ENCODE assay signal across 8 cellular contexts in genomic region chr12:131928765-131929529, GRCh38. TPM values are rescaled to one million over a fixed set of nuclear protein-coding genes. Genes with fewer than 3 reads are reported as not detected.
DNase-seq lines count a peak whose midpoint lies in the region; TF ChIP-seq lines count a peak whose summit lies in the region.

PUS1 (plus strand) TSS chr12:131929276; CDS start chr12:131929723, 447 bp downstream.

- no peak for TF ChIP-seq EP300 in SK-N-SH (IDR thresholded peaks at IDR 0.05; ENCODE audit: borderline replicate concordance in 1 of 2, low read depth in 1 of 2, low read length in 1 of 2)
- TF ChIP-seq EP300 in suprapubic skin (IDR thresholded peaks at IDR 0.05) = no peak

- DNase-seq in GM04504 (ENCODE audit: low read depth) = peak; percentile 89
- DNase-seq in HFFc6 = peak; percentile 94
- DNase-seq in NB4 (ENCODE audit: low read depth) = peak; percentile 98
- DNase-seq in SK-N-SH = peak; percentile 100
- DNase-seq in activated naive CD4-positive, alpha-beta T cell treated with anti-CD3 and anti-CD28 coated beads, Interleukin-2, amount 50 U/mL, for 16 hours = peak; percentile 94
- peak; percentile 91 for DNase-seq in globus pallidus (ENCODE audit: low spot score)
- DNase-seq in occipital lobe (lab: John Stamatoyannopoulos, UW) = peak; percentile 92
- DNase-seq in suprapubic skin (ENCODE audit: low spot score in 2 of 2) = peak; percentile 96 to 97

- H3K36me3 ChIP-seq in SK-N-SH (replicated peaks in 1 of 2; ENCODE audit: control insufficient read depth in 1 of 2, insufficient read depth in 2 of 2, low read length in 1 of 2) (peaks cover 18 to 21% of the 10 kb centered on the region in 2 experiments), suprapubic skin (peaks cover 28% of the 10 kb centered on the region)

- H3K4me3 ChIP-seq in NB4 (ENCODE audit: low read depth, low read length) = peak within 1 kb of the TSS; percentile 76
- H3K4me3 ChIP-seq in SK-N-SH (ENCODE audit: low read depth in 2 of 2, low read length in 1 of 2) = peak within 1 kb of the TSS; percentile 83 to 89
- peak within 1 kb of the TSS; percentile 83 for H3K4me3 ChIP-seq in suprapubic skin

- H3K27ac ChIP-seq in SK-N-SH (ENCODE audit: low read depth in 2 of 2, low read length in 1 of 2) (peak within 1 kb of the TSS; percentile 35 to 75; a peak in 3 of 4 replicates), suprapubic skin (peak within 1 kb of the TSS; percentile 75)

- peaks cover 23% of the 10 kb centered on the region for H3K79me2 ChIP-seq in SK-N-SH (ENCODE audit: insufficient read depth)

- H3K4me1 Mint-ChIP-seq in HFFc6 (ENCODE audit: low read depth) = peaks cover 7% of the 10 kb centered on the region

- peaks cover 22% of the 10 kb centered on the region for H3K36me3 Mint-ChIP-seq in HFFc6 (ENCODE audit: low read depth)

- H3K4me3 Mint-ChIP-seq in HFFc6 = peak within 1 kb of the TSS; percentile 95

- peaks cover 3 to 7% of the 10 kb centered on the region in 2 experiments; a peak in 1 of 4 replicates for H3K4me1 ChIP-seq in SK-N-SH (ENCODE audit: control insufficient read depth in 1 of 2, insufficient read depth in 2 of 2, low read depth in 1 of 2, low read length in 1 of 2)
- peaks cover 22% of the 10 kb centered on the region for H3K4me1 ChIP-seq in suprapubic skin

- no peaks in the 10 kb centered on the region for H3K9me3 Mint-ChIP-seq in HFFc6

- H3K27ac Mint-ChIP-seq in HFFc6 = peak within 1 kb of the TSS; percentile 75

- H3K27me3 Mint-ChIP-seq in HFFc6 (ENCODE audit: insufficient read depth) = no peaks in the 10 kb centered on the region; the same call in 1 of the 2 replicates

- no peaks in the 10 kb centered on the region for H3F3A ChIP-seq in SK-N-SH (replicated peaks; ENCODE audit: insufficient read depth)

- H3K9ac ChIP-seq in SK-N-SH = peak within 1 kb of the TSS; percentile 84

- H3K27me3 ChIP-seq in SK-N-SH (ENCODE audit: insufficient read depth) (no peaks in the 10 kb centered on the region), suprapubic skin (no peaks in the 10 kb centered on the region)

- peak within 1 kb of the TSS; percentile 95; the same call in 1 of the 2 replicates for H2AFZ ChIP-seq in SK-N-SH (ENCODE audit: low read depth)

- H4K20me1 ChIP-seq in SK-N-SH (ENCODE audit: insufficient read depth) = no peaks in the 10 kb centered on the region

- TF ChIP-seq CTCF in HFFc6 (IDR thresholded peaks at IDR 0.05) (no peak; the same call in 1 of the 2 replicates), NB4 (IDR thresholded peaks at IDR 0.05; ENCODE audit: low read depth, low read length) (no peak), SK-N-SH (IDR thresholded peaks at IDR 0.05) (no peak), suprapubic skin (IDR thresholded peaks at IDR 0.05) (no peak)

- H3K4me2 ChIP-seq in SK-N-SH = peak within 1 kb of the TSS; percentile 99

- TF ChIP-seq POLR2A in NB4 (IDR thresholded peaks at IDR 0.05; ENCODE audit: extremely low read depth, insufficient read length) = peak; percentile 60
- TF ChIP-seq POLR2A in suprapubic skin (IDR thresholded peaks at IDR 0.05) = no peak

- CTCF ChIA-PET in SK-N-SH (lab: Yijun Ruan, JAX) = interaction anchor here (1.4 to 3.5 kb wide), 4 partner anchors 16 to 95 kb away, joined by 3 to 17 read pairs (median 9); no protein-coding TSS in a partner anchor

- WGBS in SK-N-SH (ENCODE audit: low lambda C conversion rate) = 2% methylated on average over 49 of the region's 76 CpGs
- 0% methylated on average over 35 of the region's 76 CpGs for WGBS in suprapubic skin

- TF ChIP-seq RAD21 in SK-N-SH (IDR thresholded peaks at IDR 0.05; ENCODE audit: low read length) = no peak

- H3K9me3 ChIP-seq in SK-N-SH = no peaks in the 10 kb centered on the region
- H3K9me3 ChIP-seq in suprapubic skin = no peaks in the 10 kb centered on the region

- H3K9me2 ChIP-seq in SK-N-SH = no peaks in the 10 kb centered on the region

- POLR2A ChIA-PET in SK-N-SH (lab: Yijun Ruan, JAX) = no interaction called here

TF ChIP-seq in SK-N-SH, 30 proteins besides CTCF, POLR2A, EP300 and RAD21 (continues in another document):
- TF ChIP-seq TAF1 (IDR thresholded peaks at IDR 0.05; ENCODE audit: borderline replicate concordance, low read depth, low read length) = peak; percentile 84; the same call in 1 of the 2 replicates
- TF ChIP-seq FOXJ3 (CRISPR knock-in tag; IDR thresholded peaks at IDR 0.05) = no peak
- no peak for TF ChIP-seq JUND (IDR thresholded peaks at IDR 0.05)
- TF ChIP-seq MAX (IDR thresholded peaks at IDR 0.05; ENCODE audit: low read depth) = peak; percentile 100
- TF ChIP-seq, protein P1, sequence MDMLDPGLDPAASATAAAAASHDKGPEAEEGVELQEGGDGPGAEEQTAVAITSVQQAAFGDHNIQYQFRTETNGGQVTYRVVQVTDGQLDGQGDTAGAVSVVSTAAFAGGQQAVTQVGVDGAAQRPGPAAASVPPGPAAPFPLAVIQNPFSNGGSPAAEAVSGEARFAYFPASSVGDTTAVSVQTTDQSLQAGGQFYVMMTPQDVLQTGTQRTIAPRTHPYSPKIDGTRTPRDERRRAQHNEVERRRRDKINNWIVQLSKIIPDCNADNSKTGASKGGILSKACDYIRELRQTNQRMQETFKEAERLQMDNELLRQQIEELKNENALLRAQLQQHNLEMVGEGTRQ (IDR thresholded peaks at IDR 0.05; ENCODE audit: borderline replicate concordance, low read depth, low read length) = peak; percentile 65; the same call in 1 of the 2 replicates
- TF ChIP-seq NFIC (IDR thresholded peaks at IDR 0.05; ENCODE audit: borderline replicate concordance) = no peak
- no peak for TF ChIP-seq YY1 (IDR thresholded peaks at IDR 0.05; ENCODE audit: low read depth)
- TF ChIP-seq RFX5 (IDR thresholded peaks at IDR 0.05; ENCODE audit: low read length) = no peak
- TF ChIP-seq GABPA (IDR thresholded peaks at IDR 0.05; ENCODE audit: low read depth) = peak; percentile 69
- no peak for TF ChIP-seq FOXM1 (IDR thresholded peaks at IDR 0.05; ENCODE audit: low read depth)
- no peak for TF ChIP-seq RXRA (IDR thresholded peaks at IDR 0.05; ENCODE audit: borderline replicate concordance, low read depth)
- no peak; the same call in 1 of the 2 replicates for TF ChIP-seq RCOR1 (IDR thresholded peaks at IDR 0.05; ENCODE audit: low read length)
- peak; percentile 84 for TF ChIP-seq CHD2 (IDR thresholded peaks at IDR 0.05; ENCODE audit: low read length, partially characterized antibody)
- peak; percentile 100 for TF ChIP-seq MXI1 (IDR thresholded peaks at IDR 0.05; ENCODE audit: low read depth, low read length)
- no peak for TF ChIP-seq NRF1 (IDR thresholded peaks at IDR 0.05; ENCODE audit: low read depth, low read length)
- peak; percentile 99 for TF ChIP-seq ELF1 (IDR thresholded peaks at IDR 0.05)
- no peak for TF ChIP-seq EZH2phosphoT487 (IDR thresholded peaks at IDR 0.05; ENCODE audit: borderline replicate concordance, low read depth)
- TF ChIP-seq PBX3 (IDR thresholded peaks at IDR 0.05) = no peak
- peak; percentile 64; the same call in 1 of the 2 replicates for TF ChIP-seq REST (IDR thresholded peaks at IDR 0.05; ENCODE audit: low read depth, low read length)
- TF ChIP-seq GATA2 (CRISPR knock-in tag; IDR thresholded peaks at IDR 0.05) = 0 out of 2 replicates have a peak, but pooled peaks have one; percentile 21
- no peak for TF ChIP-seq TEAD4 (IDR thresholded peaks at IDR 0.05; ENCODE audit: borderline replicate concordance, insufficient read depth)
- peak; percentile 99 for TF ChIP-seq SIN3A (IDR thresholded peaks at IDR 0.05; ENCODE audit: borderline replicate concordance, low read depth, low read length)

RNA-seq across cellular contexts. Expression of gene PUS1, which starts in this region (rescaled TPM):
- 10 to 100 TPM; 26.2 to 37.7 (median 29.8) TPM for total RNA-seq in HFFc6 (2021; fragmentation: NEBNext Ultra II Directional; extraction: Animal tissue kit (Norgen Biotek cat#: 25700))
- 52.1 and 53.1 TPM in 2 replicates for polyA plus RNA-seq in SK-N-SH (2012; rRNA removed)
- 25.7 and 36.2 TPM in 2 replicates for polyA plus RNA-seq in SK-N-SH (2012; cell fraction: cytosol; rRNA removed)
- 101 and 115 TPM in 2 replicates for polyA plus RNA-seq in SK-N-SH (2012; cell fraction: nucleus; rRNA removed)
- total RNA-seq in occipital lobe (5.6 TPM), suprapubic skin (10 to 100 TPM; 16.3 to 24.4 (median 21.8) TPM)

Comparison
In these comparisons a context has a peak if more than half of its experiments do, and no peak if none do; other contexts are left out.
1. Peak in every context shown above with its lines: DNase-seq, H3K4me3 ChIP-seq and H3K27ac ChIP-seq.